In the genomic region with DNA sequence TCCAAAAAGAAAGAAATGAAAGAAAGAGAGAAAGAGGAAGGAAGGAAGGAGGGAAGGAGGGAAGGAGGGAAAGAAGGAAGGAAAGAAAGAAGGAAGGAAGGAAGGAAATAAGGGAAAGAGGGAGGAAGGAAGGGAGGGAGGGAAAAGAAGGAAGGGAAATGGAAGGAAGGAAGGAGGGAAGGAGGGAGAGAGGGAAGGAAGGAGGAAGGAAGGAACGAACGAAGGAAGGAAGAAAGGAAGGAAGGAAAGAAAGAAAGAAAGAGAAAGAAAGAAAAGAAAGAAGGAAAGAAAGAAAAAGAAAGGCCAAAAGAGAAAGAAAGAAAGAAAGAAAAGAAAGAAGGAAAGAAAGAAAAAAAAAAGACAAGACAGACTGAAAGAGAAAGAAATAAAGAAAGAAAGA, we compare ENCODE assay signal across 31 cellular contexts.
A peak's percentile ranks its signal among the peaks of the same experiment; 100 is the strongest.
DNase-seq lines count a peak whose midpoint lies in the region; ATAC-seq and TF ChIP-seq lines count a peak whose summit lies in the region.
"Had no signal": no experiment of that assay in that cellular context is flagged by ENCODE, and none has a peak within 500 bp of the region (broad histone marks: within the 10 kb centered on the region; RNA-seq: fewer than 3 reads in every experiment).

No MANE protein-coding gene starts in this region.

- DNase-seq in WTC11 (ENCODE audit: low spot score) = no peak
- no peak for DNase-seq in activated CD4-positive, alpha-beta T cell treated with anti-CD3 and anti-CD28 coated beads, Interleukin-2, amount 10 ng/mL, durations not matched to agents 24 days and 14 days
- DNase-seq: 8988T; ACHN; AML-193; BE2C; C1 segment of cervical spinal cord; Caco-2; Calu3; CD4-positive, alpha-beta memory T cell; CD4-positive, alpha-beta T cell; CD4-positive, CD25-positive, alpha-beta regulatory T cell; CD8-positive, alpha-beta memory T cell; CD8-positive, alpha-beta T cell; COR-L47; DMS 273 treated with DMSO at 0.1 percent for 48 hours; DMS153; DMS53; DMS79; DMS79 treated with DMSO at 0.1 percent for 48 hours; DND-41; EL had no signal

- H3K4me1 ChIP-seq in HEK293 (ENCODE audit: control insufficient read depth, insufficient read depth, low read length) = no peaks in the 10 kb centered on the region
- H3K4me1 ChIP-seq: A549, BE2C, BLaER1, Caco-2 had no signal

- H3K4me3 ChIP-seq in HEK293 (ENCODE audit: low read depth, low read length) = no peak overlapping the region
- H3K4me3 ChIP-seq: A549; BLaER1; BLaER1 treated with 17β-estradiol and CSF1 and Interleukin-3, amounts not matched to agents 10 nM and 100 nM had no signal

- H3K4me1 Mint-ChIP-seq in WTC11 = peaks cover 11% of the 10 kb centered on the region
- H3K4me1 Mint-ChIP-seq in activated CD4-positive, alpha-beta T cell treated with anti-CD3 and anti-CD28 coated beads, Interleukin-2, amount 10 ng/mL, durations not matched to agents 24 days and 14 days = no peaks in the 10 kb centered on the region
- H3K4me1 Mint-ChIP-seq: CD14-positive monocyte; CD4-positive, alpha-beta memory T cell; CD4-positive, CD25-positive, alpha-beta regulatory T cell; CD8-positive, alpha-beta memory T cell had no signal

- H3K27ac ChIP-seq in HEK293 (ENCODE audit: extremely low read depth, low read depth, low read length) = no peak overlapping the region
- H3K27ac ChIP-seq: 22Rv1; A549; BLaER1; BLaER1 treated with 17β-estradiol and CSF1 and Interleukin-3, amounts not matched to agents 10 nM and 100 nM; C4-2B had no signal

- no peaks in the 10 kb centered on the region for H3K9me3 Mint-ChIP-seq in WTC11
- H3K9me3 Mint-ChIP-seq in activated CD4-positive, alpha-beta T cell treated with anti-CD3 and anti-CD28 coated beads, Interleukin-2, amount 10 ng/mL, durations not matched to agents 24 days and 14 days = no peaks in the 10 kb centered on the region
- H3K9me3 Mint-ChIP-seq: CD4-positive, alpha-beta T cell; CD8-positive, alpha-beta memory T cell; CD8-positive, alpha-beta T cell had no signal

- no peaks in the 10 kb centered on the region for H3K36me3 ChIP-seq in HEK293 (ENCODE audit: control insufficient read depth in 2 of 2, insufficient read depth in 1 of 2, low read length in 2 of 2)
- H3K36me3 ChIP-seq: BE2C; BLaER1; BLaER1 treated with 17β-estradiol and CSF1 and Interleukin-3, amounts not matched to agents 10 nM and 100 nM had no signal

- H3K4me3 Mint-ChIP-seq in WTC11 = no peak overlapping the region
- H3K4me3 Mint-ChIP-seq in activated CD4-positive, alpha-beta T cell treated with anti-CD3 and anti-CD28 coated beads, Interleukin-2, amount 10 ng/mL, durations not matched to agents 24 days and 14 days = no peak overlapping the region
- H3K4me3 Mint-ChIP-seq: B cell; CD14-positive monocyte; CD4-positive, alpha-beta memory T cell; CD4-positive, alpha-beta T cell; CD4-positive, CD25-positive, alpha-beta regulatory T cell; CD8-positive, alpha-beta memory T cell; CD8-positive, alpha-beta T cell had no signal

- TF ChIP-seq CTCF in HEK293 (tag by site-specific recombination; IDR thresholded peaks at IDR 0.05) (no peak), WTC11 (IDR thresholded peaks at IDR 0.05) (no peak)

- CTCF ChIA-PET in HEK293 (lab: Yijun Ruan, JAX) = no interaction called here
- CTCF ChIA-PET in WTC11 (lab: Charles Lee) = no interaction called here

- H3K27me3 Mint-ChIP-seq in WTC11 (ENCODE audit: low read depth) = no peaks in the 10 kb centered on the region
- H3K27me3 Mint-ChIP-seq in activated CD4-positive, alpha-beta T cell treated with anti-CD3 and anti-CD28 coated beads, Interleukin-2, amount 10 ng/mL, durations not matched to agents 24 days and 14 days = no peaks in the 10 kb centered on the region
- H3K27me3 Mint-ChIP-seq: B cell; CD4-positive, alpha-beta T cell; CD4-positive, CD25-positive, alpha-beta regulatory T cell had no signal

- no peaks in the 10 kb centered on the region for H3K36me3 Mint-ChIP-seq in WTC11
- H3K36me3 Mint-ChIP-seq in activated CD4-positive, alpha-beta T cell treated with anti-CD3 and anti-CD28 coated beads, Interleukin-2, amount 10 ng/mL, durations not matched to agents 24 days and 14 days (ENCODE audit: low read depth) = no peaks in the 10 kb centered on the region
- H3K36me3 Mint-ChIP-seq: CD14-positive monocyte; CD4-positive, alpha-beta memory T cell; CD4-positive, CD25-positive, alpha-beta regulatory T cell; CD8-positive, alpha-beta memory T cell; CD8-positive, alpha-beta T cell had no signal

- intact Hi-C loops in activated CD4-positive, alpha-beta T cell treated with anti-CD3 and anti-CD28 coated beads, Interleukin-2, amount 10 ng/mL, durations not matched to agents 24 days and 14 days (cut with micrococcal nuclease) = no loop called here

- H3K9me3 ChIP-seq in HEK293 (ENCODE audit: control insufficient read depth, insufficient read depth, low read depth, low read length) = no peaks in the 10 kb centered on the region
- H3K9me3 ChIP-seq: A549; BE2C; BLaER1; BLaER1 treated with 17β-estradiol and CSF1 and Interleukin-3, amounts not matched to agents 10 nM and 100 nM; Caco-2 had no signal

- no peak overlapping the region for H3K27ac Mint-ChIP-seq in WTC11
- no peak overlapping the region for H3K27ac Mint-ChIP-seq in activated CD4-positive, alpha-beta T cell treated with anti-CD3 and anti-CD28 coated beads, Interleukin-2, amount 10 ng/mL, durations not matched to agents 24 days and 14 days
- H3K27ac Mint-ChIP-seq: B cell; CD14-positive monocyte; CD4-positive, alpha-beta memory T cell; CD4-positive, alpha-beta T cell; CD4-positive, CD25-positive, alpha-beta regulatory T cell; CD8-positive, alpha-beta T cell had no signal

- POLR2A ChIA-PET in HEK293 (lab: Yijun Ruan, JAX) = no interaction called here
- POLR2A ChIA-PET in WTC11 (lab: Charles Lee) = no interaction called here

- ATAC-seq in WTC11 = no peak
- ATAC-seq in GM18519 (IDR thresholded peaks at IDR 0.05; ENCODE audit: low FRiP score, unreplicated experiment) = no peak
- ATAC-seq: A549; CD8-positive, alpha-beta T cell had no signal

TF ChIP-seq in HEK293, 187 proteins besides CTCF, POLR2A, EP300 and RAD21:
- peak; percentile 90 for TF ChIP-seq ZNF366 (tag by site-specific recombination; conservative IDR thresholded peaks at IDR 0.05)
- no peak for TF ChIP-seq ZNF423 (tag by site-specific recombination; IDR thresholded peaks at IDR 0.05)
- TF ChIP-seq, protein P1, sequence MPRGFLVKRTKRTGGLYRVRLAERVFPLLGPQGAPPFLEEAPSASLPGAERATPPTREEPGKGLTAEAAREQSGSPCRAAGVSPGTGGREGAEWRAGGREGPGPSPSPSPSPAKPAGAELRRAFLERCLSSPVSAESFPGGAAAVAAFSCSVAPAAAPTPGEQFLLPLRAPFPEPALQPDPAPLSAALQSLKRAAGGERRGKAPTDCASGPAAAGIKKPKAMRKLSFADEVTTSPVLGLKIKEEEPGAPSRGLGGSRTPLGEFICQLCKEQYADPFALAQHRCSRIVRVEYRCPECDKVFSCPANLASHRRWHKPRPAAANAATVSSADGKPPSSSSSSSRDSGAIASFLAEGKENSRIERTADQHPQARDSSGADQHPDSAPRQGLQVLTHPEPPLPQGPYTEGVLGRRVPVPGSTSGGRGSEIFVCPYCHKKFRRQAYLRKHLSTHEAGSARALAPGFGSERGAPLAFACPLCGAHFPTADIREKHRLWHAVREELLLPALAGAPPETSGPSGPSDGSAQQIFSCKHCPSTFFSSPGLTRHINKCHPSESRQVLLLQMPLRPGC (tag by site-specific recombination; IDR thresholded peaks at IDR 0.05) = no peak

TF ChIP-seq in WTC11, 78 proteins besides CTCF, POLR2A, EP300 and RAD21:
- no peak for TF ChIP-seq RELA (CRISPR knock-in tag; IDR thresholded peaks at IDR 0.05; ENCODE audit: borderline replicate concordance)
- TF ChIP-seq, protein P2, sequence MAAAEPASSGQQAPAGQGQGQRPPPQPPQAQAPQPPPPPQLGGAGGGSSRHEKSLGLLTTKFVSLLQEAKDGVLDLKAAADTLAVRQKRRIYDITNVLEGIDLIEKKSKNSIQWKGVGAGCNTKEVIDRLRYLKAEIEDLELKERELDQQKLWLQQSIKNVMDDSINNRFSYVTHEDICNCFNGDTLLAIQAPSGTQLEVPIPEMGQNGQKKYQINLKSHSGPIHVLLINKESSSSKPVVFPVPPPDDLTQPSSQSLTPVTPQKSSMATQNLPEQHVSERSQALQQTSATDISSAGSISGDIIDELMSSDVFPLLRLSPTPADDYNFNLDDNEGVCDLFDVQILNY (CRISPR knock-in tag; IDR thresholded peaks at IDR 0.05) = no peak
- TF ChIP-seq ATF1 (CRISPR knock-in tag; IDR thresholded peaks at IDR 0.05) = no peak
- TF ChIP-seq, protein P3, sequence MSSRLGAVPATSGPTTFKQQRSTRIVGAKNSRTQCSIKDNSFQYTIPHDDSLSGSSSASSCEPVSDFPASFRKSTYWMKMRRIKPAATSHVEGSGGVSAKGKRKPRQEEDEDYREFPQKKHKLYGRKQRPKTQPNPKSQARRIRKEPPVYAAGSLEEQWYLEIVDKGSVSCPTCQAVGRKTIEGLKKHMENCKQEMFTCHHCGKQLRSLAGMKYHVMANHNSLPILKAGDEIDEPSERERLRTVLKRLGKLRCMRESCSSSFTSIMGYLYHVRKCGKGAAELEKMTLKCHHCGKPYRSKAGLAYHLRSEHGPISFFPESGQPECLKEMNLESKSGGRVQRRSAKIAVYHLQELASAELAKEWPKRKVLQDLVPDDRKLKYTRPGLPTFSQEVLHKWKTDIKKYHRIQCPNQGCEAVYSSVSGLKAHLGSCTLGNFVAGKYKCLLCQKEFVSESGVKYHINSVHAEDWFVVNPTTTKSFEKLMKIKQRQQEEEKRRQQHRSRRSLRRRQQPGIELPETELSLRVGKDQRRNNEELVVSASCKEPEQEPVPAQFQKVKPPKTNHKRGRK (CRISPR knock-in tag; IDR thresholded peaks at IDR 0.05; ENCODE audit: borderline replicate concordance) = peak; percentile 96
- TF ChIP-seq GABPB1 (CRISPR knock-in tag; IDR thresholded peaks at IDR 0.05) = no peak
- TF ChIP-seq MYBL2 (CRISPR knock-in tag; IDR thresholded peaks at IDR 0.05) = no peak
- no peak for TF ChIP-seq NR2C2 (CRISPR knock-in tag; IDR thresholded peaks at IDR 0.05)
- TF ChIP-seq, protein P4, sequence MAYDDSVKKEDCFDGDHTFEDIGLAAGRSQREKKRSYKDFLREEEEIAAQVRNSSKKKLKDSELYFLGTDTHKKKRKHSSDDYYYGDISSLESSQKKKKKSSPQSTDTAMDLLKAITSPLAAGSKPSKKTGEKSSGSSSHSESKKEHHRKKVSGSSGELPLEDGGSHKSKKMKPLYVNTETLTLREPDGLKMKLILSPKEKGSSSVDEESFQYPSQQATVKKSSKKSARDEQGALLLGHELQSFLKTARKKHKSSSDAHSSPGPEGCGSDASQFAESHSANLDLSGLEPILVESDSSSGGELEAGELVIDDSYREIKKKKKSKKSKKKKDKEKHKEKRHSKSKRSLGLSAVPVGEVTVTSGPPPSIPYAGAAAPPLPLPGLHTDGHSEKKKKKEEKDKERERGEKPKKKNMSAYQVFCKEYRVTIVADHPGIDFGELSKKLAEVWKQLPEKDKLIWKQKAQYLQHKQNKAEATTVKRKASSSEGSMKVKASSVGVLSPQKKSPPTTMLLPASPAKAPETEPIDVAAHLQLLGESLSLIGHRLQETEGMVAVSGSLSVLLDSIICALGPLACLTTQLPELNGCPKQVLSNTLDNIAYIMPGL (CRISPR knock-in tag; IDR thresholded peaks at IDR 0.05) = no peak
